ENCODE assay signal across 1 cellular context in the genomic region with DNA sequence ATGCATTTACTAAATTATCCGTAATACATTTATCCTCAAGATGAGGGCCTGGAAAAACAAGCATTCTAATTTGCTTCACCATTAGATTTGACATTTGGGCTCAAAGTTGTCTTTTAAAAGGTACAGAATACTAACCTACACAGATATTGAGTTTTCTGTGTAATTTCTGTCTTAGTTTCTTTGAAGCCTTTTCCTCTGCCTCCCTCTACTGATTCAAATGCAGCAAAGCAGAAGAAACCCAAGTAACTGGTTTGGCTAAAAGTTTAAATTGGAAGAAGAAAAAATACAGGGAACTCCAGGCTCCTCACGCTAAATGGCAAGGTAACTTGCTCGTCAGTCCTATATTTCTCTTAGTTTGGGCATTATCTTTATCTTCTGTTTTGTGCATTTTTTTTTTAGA.
TF ChIP-seq lines count a peak whose summit lies in the region.

No MANE protein-coding gene starts in this region.

TF ChIP-seq in GM23338, 12 proteins besides CTCF, POLR2A, EP300 and RAD21 (continued from another document):
- TF ChIP-seq ZNF114 (CRISPR knock-in tag; IDR thresholded peaks at IDR 0.05) (no peak), JUNB (IDR thresholded peaks at IDR 0.05; ENCODE audit: unreplicated experiment) (no peak), CREB1 (CRISPR knock-in tag; IDR thresholded peaks at IDR 0.05; ENCODE audit: low read depth) (no peak), NANOG (IDR thresholded peaks at IDR 0.05; ENCODE audit: borderline replicate concordance) (no peak), EZH2 (IDR thresholded peaks at IDR 0.05; ENCODE audit: low read depth, unreplicated experiment) (no peak)
- TF ChIP-seq, protein P1, sequence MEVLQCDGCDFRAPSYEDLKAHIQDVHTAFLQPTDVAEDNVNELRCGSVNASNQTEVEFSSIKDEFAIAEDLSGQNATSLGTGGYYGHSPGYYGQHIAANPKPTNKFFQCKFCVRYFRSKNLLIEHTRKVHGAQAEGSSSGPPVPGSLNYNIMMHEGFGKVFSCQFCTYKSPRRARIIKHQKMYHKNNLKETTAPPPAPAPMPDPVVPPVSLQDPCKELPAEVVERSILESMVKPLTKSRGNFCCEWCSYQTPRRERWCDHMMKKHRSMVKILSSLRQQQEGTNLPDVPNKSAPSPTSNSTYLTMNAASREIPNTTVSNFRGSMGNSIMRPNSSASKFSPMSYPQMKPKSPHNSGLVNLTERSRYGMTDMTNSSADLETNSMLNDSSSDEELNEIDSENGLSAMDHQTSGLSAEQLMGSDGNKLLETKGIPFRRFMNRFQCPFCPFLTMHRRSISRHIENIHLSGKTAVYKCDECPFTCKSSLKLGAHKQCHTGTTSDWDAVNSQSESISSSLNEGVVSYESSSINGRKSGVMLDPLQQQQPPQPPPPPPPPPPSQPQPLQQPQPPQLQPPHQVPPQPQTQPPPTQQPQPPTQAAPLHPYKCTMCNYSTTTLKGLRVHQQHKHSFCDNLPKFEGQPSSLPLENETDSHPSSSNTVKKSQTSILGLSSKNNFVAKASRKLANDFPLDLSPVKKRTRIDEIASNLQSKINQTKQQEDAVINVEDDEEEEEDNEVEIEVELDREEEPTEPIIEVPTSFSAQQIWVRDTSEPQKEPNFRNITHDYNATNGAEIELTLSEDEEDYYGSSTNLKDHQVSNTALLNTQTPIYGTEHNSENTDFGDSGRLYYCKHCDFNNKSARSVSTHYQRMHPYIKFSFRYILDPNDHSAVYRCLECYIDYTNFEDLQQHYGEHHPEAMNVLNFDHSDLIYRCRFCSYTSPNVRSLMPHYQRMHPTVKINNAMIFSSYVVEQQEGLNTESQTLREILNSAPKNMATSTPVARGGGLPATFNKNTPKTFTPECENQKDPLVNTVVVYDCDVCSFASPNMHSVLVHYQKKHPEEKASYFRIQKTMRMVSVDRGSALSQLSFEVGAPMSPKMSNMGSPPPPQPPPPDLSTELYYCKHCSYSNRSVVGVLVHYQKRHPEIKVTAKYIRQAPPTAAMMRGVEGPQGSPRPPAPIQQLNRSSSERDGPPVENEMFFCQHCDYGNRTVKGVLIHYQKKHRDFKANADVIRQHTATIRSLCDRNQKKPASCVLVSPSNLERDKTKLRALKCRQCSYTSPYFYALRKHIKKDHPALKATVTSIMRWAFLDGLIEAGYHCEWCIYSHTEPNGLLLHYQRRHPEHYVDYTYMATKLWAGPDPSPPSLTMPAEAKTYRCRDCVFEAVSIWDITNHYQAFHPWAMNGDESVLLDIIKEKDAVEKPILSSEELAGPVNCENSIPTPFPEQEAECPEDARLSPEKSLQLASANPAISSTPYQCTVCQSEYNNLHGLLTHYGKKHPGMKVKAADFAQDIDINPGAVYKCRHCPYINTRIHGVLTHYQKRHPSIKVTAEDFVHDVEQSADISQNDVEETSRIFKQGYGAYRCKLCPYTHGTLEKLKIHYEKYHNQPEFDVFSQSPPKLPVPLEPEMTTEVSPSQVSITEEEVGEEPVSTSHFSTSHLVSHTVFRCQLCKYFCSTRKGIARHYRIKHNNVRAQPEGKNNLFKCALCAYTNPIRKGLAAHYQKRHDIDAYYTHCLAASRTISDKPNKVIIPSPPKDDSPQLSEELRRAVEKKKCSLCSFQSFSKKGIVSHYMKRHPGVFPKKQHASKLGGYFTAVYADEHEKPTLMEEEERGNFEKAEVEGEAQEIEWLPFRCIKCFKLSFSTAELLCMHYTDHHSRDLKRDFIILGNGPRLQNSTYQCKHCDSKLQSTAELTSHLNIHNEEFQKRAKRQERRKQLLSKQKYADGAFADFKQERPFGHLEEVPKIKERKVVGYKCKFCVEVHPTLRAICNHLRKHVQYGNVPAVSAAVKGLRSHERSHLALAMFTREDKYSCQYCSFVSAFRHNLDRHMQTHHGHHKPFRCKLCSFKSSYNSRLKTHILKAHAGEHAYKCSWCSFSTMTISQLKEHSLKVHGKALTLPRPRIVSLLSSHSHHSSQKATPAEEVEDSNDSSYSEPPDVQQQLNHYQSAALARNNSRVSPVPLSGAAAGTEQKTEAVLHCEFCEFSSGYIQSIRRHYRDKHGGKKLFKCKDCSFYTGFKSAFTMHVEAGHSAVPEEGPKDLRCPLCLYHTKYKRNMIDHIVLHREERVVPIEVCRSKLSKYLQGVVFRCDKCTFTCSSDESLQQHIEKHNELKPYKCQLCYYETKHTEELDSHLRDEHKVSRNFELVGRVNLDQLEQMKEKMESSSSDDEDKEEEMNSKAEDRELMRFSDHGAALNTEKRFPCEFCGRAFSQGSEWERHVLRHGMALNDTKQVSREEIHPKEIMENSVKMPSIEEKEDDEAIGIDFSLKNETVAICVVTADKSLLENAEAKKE (CRISPR knock-in tag; IDR thresholded peaks at IDR 0.05), result no peak
